In the genomic region with DNA sequence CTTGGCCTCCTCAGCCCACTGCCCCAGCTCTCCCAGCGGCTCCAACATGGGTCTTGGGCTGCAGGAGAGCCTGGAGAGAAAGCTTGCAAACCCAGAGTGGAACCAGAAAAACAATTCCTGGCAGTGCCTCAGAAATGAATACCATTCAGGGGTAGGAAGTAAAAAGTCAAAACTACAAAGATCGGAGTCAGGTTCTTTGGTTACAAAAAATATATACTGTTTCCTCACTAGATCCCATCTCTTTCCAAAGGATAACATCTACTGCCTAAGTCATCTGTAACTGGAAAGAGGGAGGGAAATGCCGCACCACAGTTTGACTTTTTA, we compare ENCODE assay signal across 12 cellular contexts. TPM values are rescaled to one million over a fixed set of nuclear protein-coding genes. Genes with fewer than 3 reads are reported as not detected.
DNase-seq lines count a peak whose midpoint lies in the region; ATAC-seq and TF ChIP-seq lines count a peak whose summit lies in the region.
"Had no signal": no experiment of that assay in that cellular context is flagged by ENCODE, and none has a peak within 500 bp of the region (broad histone marks: within the 10 kb centered on the region; RNA-seq: fewer than 3 reads in every experiment).

No MANE protein-coding gene starts in this region.

- H3K9me3 ChIP-seq in Caco-2 (no peaks in the 10 kb centered on the region), body of pancreas (no peaks in the 10 kb centered on the region), liver (ENCODE audit: control insufficient read depth in 4 of 4, low read length in 3 of 4) (no peaks in the 10 kb centered on the region)

- intact Hi-C loops in Caco-2 (cut with micrococcal nuclease; ENCODE audit: unreplicated experiment) = no loop called here
- intact Hi-C loops in body of pancreas (cut with DNase I) = no loop called here

- CTCF ChIA-PET in Caco-2 (lab: Charles Lee) = interaction anchor here (1.0 to 1.5 kb wide), 2 partner anchors 15 to 20 kb away, joined by 3 read pairs; a partner anchor contains a TSS

- WGBS in body of pancreas, 2 donors = 88 to 90% methylated on average over 3 of the region's 3 CpGs
- WGBS in liver = 95% methylated on average over 3 of the region's 3 CpGs

- no peak for TF ChIP-seq RAD21 in liver (IDR thresholded peaks at IDR 0.05)

- no TSS peak for BruUV-seq in Caco-2 (replicated peaks; lab: Mats Ljungman, UMichigan)

- H3K27ac Mint-ChIP-seq in Caco-2 (ENCODE audit: unreplicated experiment) = peak overlapping the region; percentile 88
- H3K27ac Mint-ChIP-seq: activated CD4-positive, alpha-beta T cell treated with anti-CD3 and anti-CD28 coated beads for 36 hours; activated T-helper 17 cell treated with anti-CD3 and anti-CD28 coated beads, Interleukin-2, amount 50 U/mL, for 72 hours had no signal

- DNase-seq in Caco-2 (no peak), body of pancreas (no peak), T-helper 9 cell (no peak), HPDE6-E6E7 (ENCODE audit: extremely low spot score) (no peak), occipital lobe (lab: John Stamatoyannopoulos, UW) (no peak), foreskin keratinocyte (no peak)
- DNase-seq: activated CD4-positive, alpha-beta T cell treated with anti-CD3 and anti-CD28 coated beads for 36 hours; stimulated activated naive CD4-positive, alpha-beta T cell had no signal

- H3K27me3 Mint-ChIP-seq in Caco-2 (ENCODE audit: insufficient read depth, unreplicated experiment) = no peaks in the 10 kb centered on the region
- H3K27me3 Mint-ChIP-seq: activated CD4-positive, alpha-beta T cell treated with anti-CD3 and anti-CD28 coated beads for 36 hours; activated T-helper 17 cell treated with anti-CD3 and anti-CD28 coated beads, Interleukin-2, amount 50 U/mL, for 72 hours had no signal

- peaks cover 50% of the 10 kb centered on the region for H3K4me1 Mint-ChIP-seq in Caco-2 (ENCODE audit: low read depth, unreplicated experiment)

- 0 out of 2 replicates have a peak, but pooled peaks cover 1% of the 10 kb centered on the region for H3K36me3 ChIP-seq in Caco-2 (ENCODE audit: control insufficient read depth, insufficient read depth, low read length)
- H3K36me3 ChIP-seq in body of pancreas (replicated peaks in 1 of 2; ENCODE audit: insufficient read depth in 1 of 2, low read depth in 2 of 2) = no peaks in the 10 kb centered on the region
- H3K36me3 ChIP-seq in liver (ENCODE audit: control insufficient read depth in 4 of 4, insufficient read depth in 3 of 4, low read depth in 1 of 4, low read length in 3 of 4) = no peaks in the 10 kb centered on the region

- ATAC-seq in body of pancreas (no peak), foreskin keratinocyte (no peak)
- ATAC-seq: activated CD4-positive, alpha-beta T cell treated with anti-CD3 and anti-CD28 coated beads for 36 hours; activated T-helper 17 cell treated with anti-CD3 and anti-CD28 coated beads, Interleukin-2, amount 50 U/mL, for 72 hours had no signal

- no peak overlapping the region for H3K9ac ChIP-seq in liver (ENCODE audit: low read depth in 1 of 2, low read length in 2 of 2)

- H3K4me1 ChIP-seq in Caco-2 = peaks cover 93% of the 10 kb centered on the region
- H3K4me1 ChIP-seq in body of pancreas = peaks cover 63% of the 10 kb centered on the region
- H3K4me1 ChIP-seq in liver (ENCODE audit: control insufficient read depth in 4 of 4, insufficient read depth in 4 of 4, low read length in 3 of 4) = peaks cover 8 to 34% (median 27%) of the 10 kb centered on the region in 4 donors
- peaks cover 15% of the 10 kb centered on the region for H3K4me1 ChIP-seq in foreskin keratinocyte

- peak overlapping the region in 3 of 4 donors; percentile 1 to 29 (median 19) for H3K27ac ChIP-seq in body of pancreas
- peak overlapping the region; percentile 17 to 76 for H3K27ac ChIP-seq in liver (ENCODE audit: low read depth in 1 of 2, low read length in 2 of 2)
- H3K27ac ChIP-seq in skin epidermis = peak overlapping the region in 11 of 21 experiments; percentile 5 to 79 (median 37)
- no peak overlapping the region for H3K27ac ChIP-seq in foreskin keratinocyte
- H3K27ac ChIP-seq: SJSA1 had no signal

- no peaks in the 10 kb centered on the region for H3K9me3 Mint-ChIP-seq in Caco-2 (ENCODE audit: unreplicated experiment)

- H3K4me3 ChIP-seq in Caco-2 (ENCODE audit: low read depth, low read length) (no peak overlapping the region), body of pancreas (no peak overlapping the region), liver (ENCODE audit: low read depth in 1 of 3, low read length in 3 of 3) (no peak overlapping the region), skin epidermis (no peak overlapping the region)
- H3K4me3 ChIP-seq: SJSA1 had no signal

- peaks cover 34% of the 10 kb centered on the region for H3K36me3 Mint-ChIP-seq in Caco-2 (ENCODE audit: insufficient read depth, unreplicated experiment)

- TF ChIP-seq POLR2A in body of pancreas (IDR thresholded peaks at IDR 0.05) = no peak

- TF ChIP-seq CTCF in Caco-2 (IDR thresholded peaks at IDR 0.05; ENCODE audit: insufficient read depth in 1 of 2, low read depth in 1 of 2, low read length in 1 of 2, severe bottlenecking in 1 of 2, unreplicated experiment in 1 of 2) (no peak), body of pancreas (IDR thresholded peaks at IDR 0.05) (no peak), liver (IDR thresholded peaks at IDR 0.05; ENCODE audit: low read depth, low read length, missing input control) (no peak), foreskin keratinocyte (conservative IDR thresholded peaks at IDR 0.05) (no peak)

- POLR2A ChIA-PET in Caco-2 (lab: Charles Lee) = interaction anchor here (0.9 kb wide), 1 partner anchor 33 kb away, joined by 3 read pairs; no protein-coding TSS in a partner anchor

- H3K4me3 Mint-ChIP-seq in Caco-2 (ENCODE audit: unreplicated experiment) = peak overlapping the region; percentile 30
- H3K4me3 Mint-ChIP-seq: activated CD4-positive, alpha-beta T cell treated with anti-CD3 and anti-CD28 coated beads for 36 hours; activated T-helper 17 cell treated with anti-CD3 and anti-CD28 coated beads, Interleukin-2, amount 50 U/mL, for 72 hours had no signal

- H3K27me3 ChIP-seq in Caco-2 (replicated peaks; ENCODE audit: control insufficient read depth, insufficient read depth, low read length) = no peaks in the 10 kb centered on the region
- no peaks in the 10 kb centered on the region for H3K27me3 ChIP-seq in body of pancreas
- no peaks in the 10 kb centered on the region for H3K27me3 ChIP-seq in liver (ENCODE audit: control insufficient read depth in 4 of 4, insufficient read depth in 4 of 4, low read length in 3 of 4)
- no peaks in the 10 kb centered on the region for H3K27me3 ChIP-seq in foreskin keratinocyte
- H3K27me3 ChIP-seq: SJSA1 had no signal

TF ChIP-seq in liver, 16 proteins besides CTCF, POLR2A, EP300 and RAD21 (continues in another document):
- TF ChIP-seq SP1 (IDR thresholded peaks at IDR 0.05) (no peak), HNF4G (IDR thresholded peaks at IDR 0.05) (no peak), JUND (IDR thresholded peaks at IDR 0.05) (no peak), RXRA (IDR thresholded peaks at IDR 0.05) (no peak), YY1 (IDR thresholded peaks at IDR 0.05) (no peak), EGR1 (IDR thresholded peaks at IDR 0.05; ENCODE audit: low read depth in 2 of 2) (no peak), HNF4A (conservative IDR thresholded peaks at IDR 0.05) (no peak), FOXA1 (IDR thresholded peaks at IDR 0.05) (no peak), NR2F2 (IDR thresholded peaks at IDR 0.05) (no peak)
- TF ChIP-seq, protein P1, sequence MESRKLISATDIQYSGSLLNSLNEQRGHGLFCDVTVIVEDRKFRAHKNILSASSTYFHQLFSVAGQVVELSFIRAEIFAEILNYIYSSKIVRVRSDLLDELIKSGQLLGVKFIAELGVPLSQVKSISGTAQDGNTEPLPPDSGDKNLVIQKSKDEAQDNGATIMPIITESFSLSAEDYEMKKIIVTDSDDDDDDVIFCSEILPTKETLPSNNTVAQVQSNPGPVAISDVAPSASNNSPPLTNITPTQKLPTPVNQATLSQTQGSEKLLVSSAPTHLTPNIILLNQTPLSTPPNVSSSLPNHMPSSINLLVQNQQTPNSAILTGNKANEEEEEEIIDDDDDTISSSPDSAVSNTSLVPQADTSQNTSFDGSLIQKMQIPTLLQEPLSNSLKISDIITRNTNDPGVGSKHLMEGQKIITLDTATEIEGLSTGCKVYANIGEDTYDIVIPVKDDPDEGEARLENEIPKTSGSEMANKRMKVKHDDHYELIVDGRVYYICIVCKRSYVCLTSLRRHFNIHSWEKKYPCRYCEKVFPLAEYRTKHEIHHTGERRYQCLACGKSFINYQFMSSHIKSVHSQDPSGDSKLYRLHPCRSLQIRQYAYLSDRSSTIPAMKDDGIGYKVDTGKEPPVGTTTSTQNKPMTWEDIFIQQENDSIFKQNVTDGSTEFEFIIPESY (IDR thresholded peaks at IDR 0.05) = no peak
- TF ChIP-seq, protein P2, sequence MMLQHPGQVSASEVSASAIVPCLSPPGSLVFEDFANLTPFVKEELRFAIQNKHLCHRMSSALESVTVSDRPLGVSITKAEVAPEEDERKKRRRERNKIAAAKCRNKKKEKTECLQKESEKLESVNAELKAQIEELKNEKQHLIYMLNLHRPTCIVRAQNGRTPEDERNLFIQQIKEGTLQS (IDR thresholded peaks at IDR 0.05) = no peak
- TF ChIP-seq, protein P3, sequence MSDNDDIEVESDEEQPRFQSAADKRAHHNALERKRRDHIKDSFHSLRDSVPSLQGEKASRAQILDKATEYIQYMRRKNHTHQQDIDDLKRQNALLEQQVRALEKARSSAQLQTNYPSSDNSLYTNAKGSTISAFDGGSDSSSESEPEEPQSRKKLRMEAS (IDR thresholded peaks at IDR 0.05) = no peak

RNA-seq across cellular contexts. Expression of a gene that starts 14.9 kb away (rescaled TPM):
- total RNA-seq in Caco-2 (2022) = 106 and 123 TPM in 2 replicates
- total RNA-seq in body of pancreas = 10 to 100 TPM; 21.3 to 28.0 TPM
- 10 to 100 TPM; 12.9 to 16.6 TPM for total RNA-seq in liver
- 1 to 10 TPM; 6.7 to 7.0 TPM for polyA plus RNA-seq in liver
- 1.7 TPM for total RNA-seq in occipital lobe
- 23.7 and 31.8 TPM in 2 replicates for total RNA-seq in foreskin keratinocyte
- polyA plus RNA-seq in foreskin keratinocyte = 7.9 and 8.6 TPM in 2 replicates
